8 cellular contexts compared by ENCODE assay signal in the genomic region with DNA sequence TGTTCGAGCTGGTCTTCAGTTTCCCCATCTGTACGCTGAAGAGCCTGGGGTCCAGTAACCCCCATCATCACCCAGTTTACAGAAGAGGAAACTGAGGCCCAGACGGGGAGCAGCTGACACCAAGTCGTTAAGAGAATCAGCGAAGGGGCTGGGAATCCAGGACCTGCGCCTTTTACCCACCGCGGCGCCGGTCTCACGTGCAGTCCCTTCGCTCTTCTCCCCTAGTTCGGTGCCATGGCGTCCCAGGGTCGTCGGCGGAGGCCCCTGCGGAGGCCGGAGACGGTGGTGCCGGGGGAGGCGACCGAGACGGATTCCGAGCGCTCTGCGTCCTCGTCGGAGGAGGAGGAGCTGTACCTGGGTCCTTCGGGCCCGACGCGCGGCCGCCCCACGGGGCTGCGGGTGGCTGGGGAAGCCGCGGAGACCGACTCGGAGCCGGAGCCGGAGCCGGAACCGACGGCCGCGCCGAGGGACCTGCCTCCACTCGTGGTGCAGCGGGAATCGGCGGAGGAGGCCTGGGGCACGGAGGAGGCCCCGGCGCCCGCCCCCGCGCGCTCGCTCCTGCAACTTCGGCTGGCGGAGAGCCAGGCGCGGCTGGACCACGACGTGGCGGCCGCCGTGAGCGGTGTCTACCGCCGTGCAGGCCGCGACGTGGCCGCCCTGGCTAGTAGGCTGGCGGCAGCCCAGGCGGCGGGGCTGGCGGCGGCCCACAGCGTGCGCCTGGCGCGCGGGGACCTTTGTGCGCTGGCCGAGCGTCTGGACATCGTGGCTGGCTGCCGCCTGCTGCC. TPM values are rescaled to one million over a fixed set of nuclear protein-coding genes. Genes with fewer than 3 reads are reported as not detected.
A peak's percentile ranks its signal among the peaks of the same experiment; 100 is the strongest.
DNase-seq lines count a peak whose midpoint lies in the region; ATAC-seq and TF ChIP-seq lines count a peak whose summit lies in the region.

No MANE protein-coding gene starts in this region.

- peak overlapping the region; percentile 77 for H3K4me3 ChIP-seq in Caco-2 (ENCODE audit: low read depth, low read length)
- H3K4me3 ChIP-seq in Jurkat, Clone E6-1 (ENCODE audit: low read length) = peak overlapping the region; percentile 97
- peak overlapping the region; percentile 63 to 85 for H3K4me3 ChIP-seq in gastroesophageal sphincter

- WGBS in gastroesophageal sphincter (ENCODE audit: low coverage in 1 of 2), 2 donors = 0% methylated on average over 11 of the region's 92 CpGs; no CpG with 5 or more reads in 1 of the 2 donors

- CTCF ChIA-PET in Caco-2 (lab: Charles Lee) = interaction anchor here (0.6 to 2.2 kb wide), 13 partner anchors 14 to 370 kb away, joined by 3 to 17 read pairs (median 5); partner anchors contain the start of gene NKPD1

- H3K27me3 ChIP-seq in Caco-2 (replicated peaks; ENCODE audit: control insufficient read depth, insufficient read depth, low read length) = no peaks in the 10 kb centered on the region
- H3K27me3 ChIP-seq in gastroesophageal sphincter = no peaks in the 10 kb centered on the region

- POLR2A ChIA-PET in Caco-2 (lab: Charles Lee) = interaction anchor here (0.7 to 2.1 kb wide), 6 partner anchors 18 to 225 kb away, joined by 3 to 19 read pairs (median 6); partner anchors contain the start of genes NKPD1 and PPP1R37

- no peak for TF ChIP-seq EP300 in gastroesophageal sphincter (IDR thresholded peaks at IDR 0.05)

- DNase-seq in Caco-2 (peak in 1 of 2 experiments; percentile 57), progenitor cell of endocrine pancreas (ENCODE audit: low spot score, unreplicated experiment) (no peak)
- DNase-seq in Jurkat, Clone E6-1 (ENCODE audit: low read depth, low spot score) = no peak
- DNase-seq in effector CD8-positive, alpha-beta T cell (lab: John Stamatoyannopoulos, UW) = no peak

- peak overlapping the region; percentile 76 to 96 (median 90) for H3K27ac ChIP-seq in gastroesophageal sphincter

- H3K9me3 Mint-ChIP-seq in Caco-2 (ENCODE audit: unreplicated experiment) (no peaks in the 10 kb centered on the region), progenitor cell of endocrine pancreas (ENCODE audit: low read depth) (no peaks in the 10 kb centered on the region)
- no peaks in the 10 kb centered on the region for H3K9me3 Mint-ChIP-seq in activated T-helper 17 cell treated with anti-CD3 and anti-CD28 coated beads, Interleukin-2, amount 50 U/mL, for 72 hours

- H3K27me3 Mint-ChIP-seq in Caco-2 (ENCODE audit: insufficient read depth, unreplicated experiment) (no peaks in the 10 kb centered on the region), progenitor cell of endocrine pancreas (no peaks in the 10 kb centered on the region)
- no peaks in the 10 kb centered on the region for H3K27me3 Mint-ChIP-seq in activated T-helper 17 cell treated with anti-CD3 and anti-CD28 coated beads, Interleukin-2, amount 50 U/mL, for 72 hours

- no peak for TF ChIP-seq POLR2A in gastroesophageal sphincter (IDR thresholded peaks at IDR 0.05)

- no TSS peak for BruUV-seq in Caco-2 (replicated peaks; lab: Mats Ljungman, UMichigan)

- H3K4me3 Mint-ChIP-seq in Caco-2 (ENCODE audit: unreplicated experiment) = peak overlapping the region; percentile 85
- peak overlapping the region; percentile 82 for H3K4me3 Mint-ChIP-seq in activated T-helper 17 cell treated with anti-CD3 and anti-CD28 coated beads, Interleukin-2, amount 50 U/mL, for 72 hours
- H3K4me3 Mint-ChIP-seq in progenitor cell of endocrine pancreas (ENCODE audit: low read depth) = peak overlapping the region; percentile 90

- H3K9me3 ChIP-seq in Caco-2 = no peaks in the 10 kb centered on the region
- H3K9me3 ChIP-seq in gastroesophageal sphincter = no peaks in the 10 kb centered on the region

- H3K4me1 ChIP-seq in Caco-2 (no peaks in the 10 kb centered on the region), gastroesophageal sphincter (peaks cover 0 to 41% (median 24%) of the 10 kb centered on the region in 3 donors)

- H3K36me3 ChIP-seq in Caco-2 (ENCODE audit: control insufficient read depth, insufficient read depth, low read length) (no peaks in the 10 kb centered on the region), gastroesophageal sphincter (peaks cover 0 to 11% of the 10 kb centered on the region in 2 donors)

- H3K4me1 Mint-ChIP-seq in Caco-2 (ENCODE audit: low read depth, unreplicated experiment) (peaks cover 11% of the 10 kb centered on the region), progenitor cell of endocrine pancreas (ENCODE audit: low read depth) (peaks cover 14% of the 10 kb centered on the region)
- H3K4me1 Mint-ChIP-seq in activated T-helper 17 cell treated with anti-CD3 and anti-CD28 coated beads, Interleukin-2, amount 50 U/mL, for 72 hours = peaks cover 19% of the 10 kb centered on the region

- TF ChIP-seq CTCF in Caco-2 (IDR thresholded peaks at IDR 0.05; ENCODE audit: insufficient read depth in 1 of 2, low read depth in 1 of 2, low read length in 1 of 2, severe bottlenecking in 1 of 2, unreplicated experiment in 1 of 2) = no peak
- no peak for TF ChIP-seq CTCF in gastroesophageal sphincter (IDR thresholded peaks at IDR 0.05)
- no peak for TF ChIP-seq CTCF in progenitor cell of endocrine pancreas (IDR thresholded peaks at IDR 0.05; ENCODE audit: unreplicated experiment)

- intact Hi-C loops in Caco-2 (cut with micrococcal nuclease; ENCODE audit: unreplicated experiment) = loop anchor here (2.0 to 5.0 kb wide), 3 partner anchors 18 to 228 kb away; partner anchors contain the start of genes NKPD1, POLR1G and PPP1R13L

- H3K27ac Mint-ChIP-seq in Caco-2 (ENCODE audit: unreplicated experiment) (peak overlapping the region; percentile 88), progenitor cell of endocrine pancreas (peak overlapping the region; percentile 95)
- H3K27ac Mint-ChIP-seq in activated T-helper 17 cell treated with anti-CD3 and anti-CD28 coated beads, Interleukin-2, amount 50 U/mL, for 72 hours = peak overlapping the region; percentile 88

- ATAC-seq in activated T-helper 17 cell treated with anti-CD3 and anti-CD28 coated beads, Interleukin-2, amount 50 U/mL, for 72 hours (replicated peaks) = no peak
- ATAC-seq in gastroesophageal sphincter (no peak), GM21360 (IDR thresholded peaks at IDR 0.05; ENCODE audit: unreplicated experiment) (no peak), GM19351 (IDR thresholded peaks at IDR 0.05; ENCODE audit: unreplicated experiment) (no peak)

- H3K36me3 Mint-ChIP-seq in Caco-2 (ENCODE audit: insufficient read depth, unreplicated experiment) (peaks cover 28% of the 10 kb centered on the region), progenitor cell of endocrine pancreas (ENCODE audit: insufficient read depth) (peaks cover 1% of the 10 kb centered on the region)
- peaks cover 19% of the 10 kb centered on the region for H3K36me3 Mint-ChIP-seq in activated T-helper 17 cell treated with anti-CD3 and anti-CD28 coated beads, Interleukin-2, amount 50 U/mL, for 72 hours (ENCODE audit: low read depth)

RNA-seq across cellular contexts. Expression of gene BLOC1S3, which starts 0.7 kb away (rescaled TPM):
- 20.1 and 20.4 TPM in 2 replicates for total RNA-seq in Caco-2 (2022)
- 8.5 TPM for polyA plus RNA-seq in Jurkat, Clone E6-1 (2012; ENCODE audit: insufficient read depth, insufficient read length)
- 10 to 100 TPM; 13.9 to 16.7 TPM for total RNA-seq in activated T-helper 17 cell treated with anti-CD3 and anti-CD28 coated beads, Interleukin-2, amount 50 U/mL, for 72 hours
- 10 to 100 TPM in 1 of 4 donors, 1 to 10 TPM in 3; 5.0 to 17.0 (median 7.8) TPM for total RNA-seq in gastroesophageal sphincter
- total RNA-seq in progenitor cell of endocrine pancreas = 8.7 and 9.1 TPM in 2 replicates

RNA-seq across cellular contexts. Expression of gene TRAPPC6A, which starts 1.2 kb away (rescaled TPM):
- total RNA-seq in Caco-2 (2022) = 50.5 and 53.2 TPM in 2 replicates
- 47.3 TPM for polyA plus RNA-seq in Jurkat, Clone E6-1 (2012; ENCODE audit: insufficient read depth, insufficient read length)
- total RNA-seq in activated T-helper 17 cell treated with anti-CD3 and anti-CD28 coated beads, Interleukin-2, amount 50 U/mL, for 72 hours = 10 to 100 TPM; 12.9 to 32.1 TPM
- 10 to 100 TPM; 16.2 to 24.0 (median 20.7) TPM for total RNA-seq in gastroesophageal sphincter
- 40.4 and 43.8 TPM in 2 replicates for total RNA-seq in progenitor cell of endocrine pancreas

RNA-seq across cellular contexts. Expression of gene NKPD1, which starts 18.5 kb away (rescaled TPM):
- total RNA-seq in Caco-2 (2022) (2.4 and 2.9 TPM in 2 replicates), gastroesophageal sphincter (under 1 TPM in 2 of 4 donors, not detected in 2; 0.16 to 0.39 TPM), progenitor cell of endocrine pancreas (0.34 and 0.53 TPM in 2 replicates)
- polyA plus RNA-seq in Jurkat, Clone E6-1 (2012; ENCODE audit: insufficient read depth, insufficient read length) = not detected
- total RNA-seq in activated T-helper 17 cell treated with anti-CD3 and anti-CD28 coated beads, Interleukin-2, amount 50 U/mL, for 72 hours = under 1 TPM; 0.06 to 0.40 TPM
